ENCODE assay signal across 10 cellular contexts in genomic region chr16:88684569-88685155, GRCh38. TPM values are rescaled to one million over a fixed set of nuclear protein-coding genes. Genes with fewer than 3 reads are reported as not detected.
DNase-seq lines count a peak whose midpoint lies in the region; ATAC-seq and TF ChIP-seq lines count a peak whose summit lies in the region.
"Had no signal": no experiment of that assay in that cellular context is flagged by ENCODE, and none has a peak within 500 bp of the region (broad histone marks: within the 10 kb centered on the region; RNA-seq: fewer than 3 reads in every experiment).

No MANE protein-coding gene starts in this region.

- peaks cover 2% of the 10 kb centered on the region for H3K36me3 Mint-ChIP-seq in activated T-cell treated with anti-CD3 and anti-CD28 coated beads, Interleukin-2, amount 50 U/mL, for 24 hours (ENCODE audit: low read depth)
- H3K36me3 Mint-ChIP-seq in effector memory CD8-positive, alpha-beta T cell (ENCODE audit: insufficient read depth): peaks cover 47% of the 10 kb centered on the region
- peaks cover 14% of the 10 kb centered on the region for H3K36me3 Mint-ChIP-seq in stimulated activated effector memory CD8-positive, alpha-beta T cell treated with anti-CD3 and anti-CD28 coated beads, Interleukin-12 subunit alpha, Interleukin-12 subunit beta, amount 100 ng/mL, for 72 hours
- H3K36me3 Mint-ChIP-seq in HFFc6 (ENCODE audit: low read depth): no peaks in the 10 kb centered on the region

- no peak for ATAC-seq in effector memory CD8-positive, alpha-beta T cell (replicated peaks)
- no peak for ATAC-seq in stimulated activated effector memory CD8-positive, alpha-beta T cell treated with anti-CD3 and anti-CD28 coated beads, Interleukin-12 subunit alpha, Interleukin-12 subunit beta, amount 100 ng/mL, for 72 hours
- ATAC-seq in GM21786 (IDR thresholded peaks at IDR 0.05; ENCODE audit: unreplicated experiment): no peak

- TF ChIP-seq CTCF in HFFc6 (IDR thresholded peaks at IDR 0.05): no peak

- peak overlapping the region; percentile 79 for H3K4me3 Mint-ChIP-seq in activated T-cell treated with anti-CD3 and anti-CD28 coated beads, Interleukin-2, amount 50 U/mL, for 24 hours
- peak overlapping the region; percentile 79 to 82 for H3K4me3 Mint-ChIP-seq in effector memory CD8-positive, alpha-beta T cell
- H3K4me3 Mint-ChIP-seq in stimulated activated effector memory CD8-positive, alpha-beta T cell treated with anti-CD3 and anti-CD28 coated beads, Interleukin-12 subunit alpha, Interleukin-12 subunit beta, amount 100 ng/mL, for 72 hours: peak overlapping the region; percentile 69
- H3K4me3 Mint-ChIP-seq in HFFc6: no peak overlapping the region

- H3K9me3 Mint-ChIP-seq in activated T-cell treated with anti-CD3 and anti-CD28 coated beads, Interleukin-2, amount 50 U/mL, for 24 hours: no peaks in the 10 kb centered on the region
- H3K9me3 Mint-ChIP-seq in effector memory CD8-positive, alpha-beta T cell: no peaks in the 10 kb centered on the region
- H3K9me3 Mint-ChIP-seq in stimulated activated effector memory CD8-positive, alpha-beta T cell treated with anti-CD3 and anti-CD28 coated beads, Interleukin-12 subunit alpha, Interleukin-12 subunit beta, amount 100 ng/mL, for 72 hours: no peaks in the 10 kb centered on the region
- no peaks in the 10 kb centered on the region for H3K9me3 Mint-ChIP-seq in HFFc6

- H3K27ac Mint-ChIP-seq in activated T-cell treated with anti-CD3 and anti-CD28 coated beads, Interleukin-2, amount 50 U/mL, for 24 hours: peak overlapping the region; percentile 50
- peak overlapping the region in 1 of 2 donors; percentile 59 for H3K27ac Mint-ChIP-seq in effector memory CD8-positive, alpha-beta T cell
- no peak overlapping the region for H3K27ac Mint-ChIP-seq in stimulated activated effector memory CD8-positive, alpha-beta T cell treated with anti-CD3 and anti-CD28 coated beads, Interleukin-12 subunit alpha, Interleukin-12 subunit beta, amount 100 ng/mL, for 72 hours
- H3K27ac Mint-ChIP-seq in HFFc6: no peak overlapping the region

- H3K27me3 Mint-ChIP-seq in activated T-cell treated with anti-CD3 and anti-CD28 coated beads, Interleukin-2, amount 50 U/mL, for 24 hours: no peaks in the 10 kb centered on the region
- H3K27me3 Mint-ChIP-seq in effector memory CD8-positive, alpha-beta T cell: no peaks in the 10 kb centered on the region
- H3K27me3 Mint-ChIP-seq in HFFc6 (ENCODE audit: insufficient read depth): peaks cover 23% of the 10 kb centered on the region

- DNase-seq in activated T-cell treated with anti-CD3 and anti-CD28 coated beads, Interleukin-2, amount 50 U/mL, for 24 hours: no peak
- DNase-seq in activated T-cell treated with anti-CD3 and anti-CD28 coated beads, Interleukin-2, amount 50 U/mL, for 1 hour: no peak
- peak; percentile 0 for DNase-seq in NCI-H774 (lab: John Stamatoyannopoulos, UW)
- no peak for DNase-seq in effector memory CD8-positive, alpha-beta T cell
- DNase-seq in stimulated activated effector memory CD8-positive, alpha-beta T cell treated with anti-CD3 and anti-CD28 coated beads, Interleukin-12 subunit alpha, Interleukin-12 subunit beta, amount 100 ng/mL, for 72 hours (ENCODE audit: low spot score in 2 of 2): no peak
- no peak for DNase-seq in HFFc6
- DNase-seq in stimulated activated CD4-positive, alpha-beta T cell treated with anti-CD3 and anti-CD28 coated beads, Interleukin-1b, Interleukin-23, amount 100 ng/mL, for 48 hours: no peak
- DNase-seq: NCI-H1048 had no signal

- peaks cover 49% of the 10 kb centered on the region for H3K4me1 Mint-ChIP-seq in activated T-cell treated with anti-CD3 and anti-CD28 coated beads, Interleukin-2, amount 50 U/mL, for 24 hours (ENCODE audit: low read depth)
- peaks cover 11 to 27% of the 10 kb centered on the region in 2 donors for H3K4me1 Mint-ChIP-seq in effector memory CD8-positive, alpha-beta T cell (ENCODE audit: low read depth in 2 of 2)
- H3K4me1 Mint-ChIP-seq in stimulated activated effector memory CD8-positive, alpha-beta T cell treated with anti-CD3 and anti-CD28 coated beads, Interleukin-12 subunit alpha, Interleukin-12 subunit beta, amount 100 ng/mL, for 72 hours: peaks cover 40% of the 10 kb centered on the region
- 0 out of 2 replicates have a peak, but pooled peaks cover 16% of the 10 kb centered on the region for H3K4me1 Mint-ChIP-seq in HFFc6 (ENCODE audit: low read depth)

RNA-seq across cellular contexts. Expression of gene SNAI3, which starts 1.6 kb away (rescaled TPM):
- not detected for total RNA-seq in HFFc6 (2021; fragmentation: NEBNext Ultra II Directional; extraction: Animal tissue kit (Norgen Biotek cat#: 25700))
- total RNA-seq: NCI-H460 had no signal

RNA-seq across cellular contexts. Expression of gene RNF166, which starts 21.5 kb away (rescaled TPM):
- 10 to 100 TPM; 10.3 to 18.3 (median 13.2) TPM for total RNA-seq in HFFc6 (2021; fragmentation: NEBNext Ultra II Directional; extraction: Animal tissue kit (Norgen Biotek cat#: 25700))

RNA-seq across cellular contexts. Expression of gene CTU2, which starts 21.6 kb away (rescaled TPM):
- 10 to 100 TPM; 26.2 to 37.0 (median 33.2) TPM for total RNA-seq in HFFc6 (2021; fragmentation: NEBNext Ultra II Directional; extraction: Animal tissue kit (Norgen Biotek cat#: 25700))

RNA-seq across cellular contexts. Expression of gene MVD, which starts 21.8 kb away (rescaled TPM):
- total RNA-seq in HFFc6 (2021; fragmentation: NEBNext Ultra II Directional; extraction: Animal tissue kit (Norgen Biotek cat#: 25700)): 10 to 100 TPM; 21.1 to 28.0 (median 24.0) TPM

RNA-seq across cellular contexts. Expression of gene CYBA, which starts 33.8 kb away (rescaled TPM):
- total RNA-seq in HFFc6 (2021; fragmentation: NEBNext Ultra II Directional; extraction: Animal tissue kit (Norgen Biotek cat#: 25700)): 100 to 1,000 TPM in 2 of 6 experiments, 10 to 100 TPM in 4; 29.0 to 228 (median 36.9) TPM
